28 cellular contexts compared by ENCODE assay signal in the genomic region with DNA sequence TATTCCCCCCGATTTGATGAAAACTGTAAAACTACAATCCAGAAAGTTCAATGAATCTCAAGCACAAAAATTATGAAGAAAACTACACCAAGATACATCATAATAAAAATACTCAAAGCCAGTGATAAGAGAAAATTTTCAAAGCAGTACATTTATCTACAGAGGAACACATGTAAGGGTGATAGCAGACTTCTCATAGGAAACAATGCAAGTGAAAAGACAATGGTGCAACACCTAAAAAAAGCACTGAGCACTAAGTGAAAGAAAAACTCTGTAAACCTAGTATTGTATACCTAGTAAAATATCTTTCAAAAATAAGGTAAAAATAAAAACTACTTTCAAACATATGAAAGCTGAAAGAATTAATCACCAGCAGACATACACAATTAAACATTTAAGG.
DNase-seq lines count a peak whose midpoint lies in the region; ATAC-seq, FAIRE-seq and TF ChIP-seq lines count a peak whose summit lies in the region.
"Had no signal": no experiment of that assay in that cellular context is flagged by ENCODE, and none has a peak within 500 bp of the region (broad histone marks: within the 10 kb centered on the region; RNA-seq: fewer than 3 reads in every experiment).

No MANE protein-coding gene starts in this region.

- DNase-seq in DMS53 (lab: John Stamatoyannopoulos, UW) (peak; percentile 32), DMS53 treated with DMSO at 0.1 percent for 48 hours (lab: John Stamatoyannopoulos, UW; ENCODE audit: unreplicated experiment) (no peak), HCT116 (ENCODE audit: low read depth, low spot score) (no peak), OCI-M1 (lab: John Stamatoyannopoulos, UW) (peak; percentile 74), K562 (ENCODE audit: extremely low read depth in 1 of 4, low spot score in 3 of 4) (peak in 1 of 4 experiments; percentile 37), frontal cortex (ENCODE audit: low spot score in 2 of 2) (no peak)
- DNase-seq: 8988T; activated CD4-positive, alpha-beta T cell treated with anti-CD3 and anti-CD28 coated beads, Interleukin-2, amount 50 U/mL, for 48 hours; activated CD4-positive, CD25-positive, alpha-beta regulatory T cell treated with anti-CD3 and anti-CD28 coated beads, Interleukin-2, amount 50 U/mL, for 72 hours; activated naive CD4-positive, alpha-beta T cell treated with anti-CD3 and anti-CD28 coated beads for 36 hours; activated T-cell treated with anti-CD3 and anti-CD28 coated beads, Interleukin-2, amount 50 U/mL, for 72 hours; Calu3; central memory CD4-positive, alpha-beta T cell; cortex of kidney; effector memory CD8-positive, alpha-beta T cell; EL; NCI-H1105; NCI-H1930; NCI-H226; NCI-H526 treated with DMSO at 0.1 percent for 48 hours; SHP77 treated with DMSO at 0.1 percent for 48 hours; stimulated activated naive B cell treated with anti-CD40 and anti-IgM and Interleukin-4, amounts not matched to agents 10 μg/mL and 1 μg/mL and 100 μg/mL, for 72 hours; substantia nigra had no signal

- no peaks in the 10 kb centered on the region for H3K9me2 ChIP-seq in HCT116 (ENCODE audit: insufficient read depth)

- H3K4me1 ChIP-seq in HCT116 (ENCODE audit: control insufficient read depth in 1 of 2, insufficient read depth in 2 of 2, low read length in 2 of 2) (peaks cover 0 to 6% of the 10 kb centered on the region in 2 experiments; a peak in 2 of 4 replicates), K562 (replicated peaks in 1 of 2; ENCODE audit: control insufficient read depth in 2 of 2, insufficient read depth in 2 of 2, low read length in 2 of 2) (peaks cover 0 to 3% of the 10 kb centered on the region in 2 experiments; a peak in 1 of 5 replicates)

- no peaks in the 10 kb centered on the region for H4K20me1 ChIP-seq in HCT116 (ENCODE audit: insufficient read depth)
- no peaks in the 10 kb centered on the region for H4K20me1 ChIP-seq in K562 (replicated peaks; ENCODE audit: control insufficient read depth, insufficient read depth, low read length)

- H3K36me3 ChIP-seq in HCT116 (ENCODE audit: control insufficient read depth in 1 of 2, insufficient read depth in 2 of 2, low read length in 2 of 2) (no peaks in the 10 kb centered on the region), K562 (ENCODE audit: control insufficient read depth, insufficient read depth, low read length) (no peaks in the 10 kb centered on the region)

- POLR2A ChIA-PET in HCT116 (lab: Charles Lee) (no interaction called here), K562 (lab: Yijun Ruan, JAX) (no interaction called here)

- H3K4me3 ChIP-seq in HCT116 (replicated peaks in 1 of 2; ENCODE audit: low read depth in 1 of 2, low read length in 2 of 2) (no peak overlapping the region), K562 (no peak overlapping the region)
- H3K4me3 ChIP-seq: skin epidermis had no signal

- no peaks in the 10 kb centered on the region for H3K9me1 ChIP-seq in K562 (ENCODE audit: control insufficient read depth, insufficient read depth, low read length)

- in situ Hi-C loops in K562 (cut with MboI): no loop called here

- ATAC-seq in HCT116: no peak
- peak; percentile 71 for ATAC-seq in K562
- no peak for ATAC-seq in HG03097 (IDR thresholded peaks at IDR 0.05; ENCODE audit: low FRiP score, unreplicated experiment)
- no peak for ATAC-seq in HG02870 (IDR thresholded peaks at IDR 0.05; ENCODE audit: unreplicated experiment)
- ATAC-seq: activated T-cell treated with anti-CD3 and anti-CD28 coated beads, Interleukin-2, amount 50 U/mL, for 72 hours; effector memory CD8-positive, alpha-beta T cell; stimulated activated naive B cell treated with anti-CD40 and anti-IgM and Interleukin-4, amounts not matched to agents 10 μg/mL and 1 μg/mL and 100 μg/mL, for 72 hours had no signal

- RAD21 ChIA-PET in HCT116 (lab: Charles Lee; ENCODE audit: low non-redundant PET in 1 of 2, low total read pairs in 2 of 2, uncharacterized antibody in 2 of 2, unreplicated experiment in 2 of 2): no interaction called here

- H3K79me2 ChIP-seq in HCT116 (ENCODE audit: insufficient read depth, low read length) (no peaks in the 10 kb centered on the region), K562 (ENCODE audit: control insufficient read depth, insufficient read depth, low read length) (no peaks in the 10 kb centered on the region)

- TF ChIP-seq POLR2A in HCT116 (IDR thresholded peaks at IDR 0.05; ENCODE audit: borderline replicate concordance, extremely low read depth, insufficient read depth, insufficient read length) (no peak), K562 (conservative IDR thresholded peaks at IDR 0.05) (no peak)

- FAIRE-seq in K562 (lab: Jason Lieb, UNC) (no peak), frontal cortex (lab: Jason Lieb, UNC) (no peak)
- FAIRE-seq: GM12892, RCC 7860 had no signal

- H3K27me3 ChIP-seq in HCT116 (ENCODE audit: insufficient read depth, low read length) (no peaks in the 10 kb centered on the region), K562 (ENCODE audit: control insufficient read depth in 2 of 2, insufficient read depth in 2 of 2, low read length in 2 of 2) (no peaks in the 10 kb centered on the region)

- no TSS peak for BruUV-seq in HCT116 (replicated peaks; lab: Mats Ljungman, UMichigan)
- BruUV-seq in K562 (replicated peaks; lab: Mats Ljungman, UMichigan): no TSS peak

- peak; percentile 15; the same call in 1 of the 2 replicates for TF ChIP-seq RAD21 in HCT116 (IDR thresholded peaks at IDR 0.05; ENCODE audit: low read depth)
- peak in 1 of 2 experiments; percentile 36; a peak in 3 of 4 replicates for TF ChIP-seq RAD21 in K562 (CRISPR knock-in tag; conservative IDR thresholded peaks at IDR 0.05 in 1 of 2, IDR thresholded peaks at IDR 0.05 in 1 of 2)

- H3K27ac ChIP-seq in HCT116 (ENCODE audit: low read depth, low read length) (no peak overlapping the region), K562 (ENCODE audit: extremely low read depth, low read depth, low read length) (no peak overlapping the region)
- H3K27ac ChIP-seq: skin epidermis had no signal

- no peak overlapping the region for H2AFZ ChIP-seq in HCT116 (ENCODE audit: low read depth, low read length, poor library complexity, severe bottlenecking)
- H2AFZ ChIP-seq in K562 (ENCODE audit: low read depth, low read length): no peak overlapping the region

- H3K4me2 ChIP-seq in HCT116 (ENCODE audit: low read length) (no peak overlapping the region), K562 (ENCODE audit: insufficient read depth, low read length) (no peak overlapping the region)

- TF ChIP-seq EP300 in K562 (IDR thresholded peaks at IDR 0.05; ENCODE audit: low read length): peak; percentile 40; the same call in 1 of the 2 replicates

- no peaks in the 10 kb centered on the region; a peak in 1 of 4 replicates for H3K9me3 ChIP-seq in HCT116 (ENCODE audit: control insufficient read depth in 1 of 2, insufficient read depth in 1 of 2, low read depth in 1 of 2, low read length in 2 of 2)
- H3K9me3 ChIP-seq in K562 (replicated peaks; ENCODE audit: control insufficient read depth, insufficient read depth, low read depth, low read length): no peaks in the 10 kb centered on the region

- 69% methylated on average over 1 of the region's 1 CpG for WGBS in K562 (ENCODE audit: insufficient coverage, low coverage, missing lambda C conversion rate)

- H3K9ac ChIP-seq in HCT116 (ENCODE audit: low read length) (no peak overlapping the region), K562 (ENCODE audit: insufficient read depth in 1 of 2, low read depth in 2 of 2, low read length in 2 of 2) (no peak overlapping the region)

- intact Hi-C loops in HCT116 (cut with micrococcal nuclease): no loop called here
- intact Hi-C loops in K562 (cut with micrococcal nuclease): no loop called here

- TF ChIP-seq CTCF in HCT116 (IDR thresholded peaks at IDR 0.05 in 2 of 3, conservative IDR thresholded peaks at IDR 0.05 in 1 of 3; ENCODE audit: borderline replicate concordance in 1 of 3, insufficient read depth in 1 of 3, low read depth in 2 of 3, low read length in 2 of 3) (no peak), K562 (IDR thresholded peaks at IDR 0.05 in 2 of 3, conservative IDR thresholded peaks at IDR 0.05 in 1 of 3; ENCODE audit: insufficient read depth in 2 of 3, low read depth in 1 of 3, low read length in 3 of 3) (no peak)

- CTCF ChIA-PET in HCT116 (lab: Charles Lee) (no interaction called here), K562 (lab: Yijun Ruan, JAX; ENCODE audit: low intra/inter-chr PET ratio) (no interaction called here)

TF ChIP-seq in HCT116, 20 proteins besides CTCF, POLR2A, EP300 and RAD21:
- TF ChIP-seq CBX3 (IDR thresholded peaks at IDR 0.05; ENCODE audit: low read depth) (peak; percentile 92), TCF7L2 (IDR thresholded peaks at IDR 0.05; ENCODE audit: borderline replicate concordance, extremely low read depth, insufficient read depth, insufficient read length) (no peak)

TF ChIP-seq in K562, 482 proteins besides CTCF, POLR2A, EP300 and RAD21 (continues in another document):
- no peak for TF ChIP-seq PBX2 (CRISPR knock-in tag; IDR thresholded peaks at IDR 0.05; ENCODE audit: low read depth)
- no peak for TF ChIP-seq PBX2 (tag; conservative IDR thresholded peaks at IDR 0.05; ENCODE audit: low read depth)
- no peak for TF ChIP-seq ZNF444 (CRISPR knock-in tag; IDR thresholded peaks at IDR 0.05)
- TF ChIP-seq ETV5 (CRISPR knock-in tag; IDR thresholded peaks at IDR 0.05; ENCODE audit: low read depth): no peak
- TF ChIP-seq YBX1 (IDR thresholded peaks at IDR 0.05): no peak
- TF ChIP-seq ZZZ3 (IDR thresholded peaks at IDR 0.05): no peak
- TF ChIP-seq ZNF696 (CRISPR knock-in tag; conservative IDR thresholded peaks at IDR 0.05): no peak
- no peak for TF ChIP-seq CTBP1 (IDR thresholded peaks at IDR 0.05; ENCODE audit: borderline replicate concordance)
- no peak for TF ChIP-seq EWSR1 (IDR thresholded peaks at IDR 0.05; ENCODE audit: borderline replicate concordance, low read depth, partially characterized antibody)
- peak; percentile 27; the same call in 1 of the 2 replicates for TF ChIP-seq ARID1B (IDR thresholded peaks at IDR 0.05)

Comparison
In these comparisons a context has a peak if more than half of its experiments do, and no peak if none do; other contexts are left out.
1. DNase-seq: peak in DMS53 (single experiment) and OCI-M1 (single experiment); none in DMS53 treated with DMSO at 0.1 percent for 48 hours (single experiment), HCT116 (single experiment) and frontal cortex (0 of 2).